ENCODE assay signal across 12 cellular contexts in the genomic region with DNA sequence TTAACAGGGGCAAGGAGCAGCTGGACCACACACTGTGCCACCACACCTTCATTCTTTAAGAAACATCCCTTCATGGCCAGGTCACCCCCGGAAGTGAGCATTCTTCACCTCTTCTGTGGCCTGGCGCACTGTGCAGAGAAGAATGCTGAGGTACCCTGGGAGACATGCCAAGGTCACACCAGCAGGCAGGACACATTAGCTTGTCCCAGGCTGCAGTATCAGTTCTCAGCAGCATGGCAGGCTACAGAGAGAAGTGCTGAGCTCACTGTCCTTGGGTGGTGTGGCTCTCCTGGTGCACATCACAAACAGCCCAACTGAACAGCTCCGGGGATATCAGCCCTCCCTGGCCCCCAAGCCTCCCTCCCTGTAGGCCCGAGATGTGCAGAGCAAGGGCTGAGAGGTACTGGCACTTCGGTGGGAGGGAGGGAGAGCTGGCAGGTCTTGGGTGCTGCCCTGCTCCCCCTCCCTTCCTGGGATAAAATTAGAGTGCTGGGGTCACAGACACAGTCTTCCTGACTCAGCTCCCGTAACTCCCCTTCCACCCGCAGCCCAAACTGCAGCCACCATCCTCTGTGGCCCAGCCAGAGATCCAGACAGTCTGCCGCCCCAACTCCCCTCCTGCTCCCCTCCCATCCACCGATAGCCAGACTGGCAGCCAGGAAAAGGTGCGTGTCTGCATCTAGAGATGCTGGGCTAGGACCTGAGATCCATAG. TPM values are rescaled to one million over a fixed set of nuclear protein-coding genes. Genes with fewer than 3 reads are reported as not detected.
A peak's percentile ranks its signal among the peaks of the same experiment; 100 is the strongest.
DNase-seq lines count a peak whose midpoint lies in the region; ATAC-seq and TF ChIP-seq lines count a peak whose summit lies in the region.
"Had no signal": no experiment of that assay in that cellular context is flagged by ENCODE, and none has a peak within 500 bp of the region (broad histone marks: within the 10 kb centered on the region; RNA-seq: fewer than 3 reads in every experiment).

No MANE protein-coding gene starts in this region.

- no peak for TF ChIP-seq POLR2A in vagina (IDR thresholded peaks at IDR 0.05)

- H3K9me3 ChIP-seq in heart right ventricle (no peaks in the 10 kb centered on the region), vagina (no peaks in the 10 kb centered on the region)

- H3K4me3 Mint-ChIP-seq in activated CD8-positive, alpha-beta memory T cell treated with anti-CD3 and anti-CD28 coated beads, Interleukin-2, amount 10 ng/mL, durations not matched to agents 7 days and 5 days: no peak overlapping the region
- peak overlapping the region; percentile 83 to 85 for H3K4me3 Mint-ChIP-seq in stimulated activated naive B cell treated with anti-CD40 and anti-IgM and Interleukin-4, amounts not matched to agents 10 μg/mL and 1 μg/mL and 100 μg/mL, for 72 hours
- H3K4me3 Mint-ChIP-seq: T-cell had no signal

- CTCF ChIA-PET in activated CD8-positive, alpha-beta memory T cell treated with anti-CD3 and anti-CD28 coated beads, Interleukin-2, amount 10 ng/mL, durations not matched to agents 7 days and 5 days (lab: Charles Lee): interaction anchor here (1.1 to 2.4 kb wide), 5 partner anchors 9 to 38 kb away, joined by 3 to 13 read pairs (median 7); no protein-coding TSS in a partner anchor
- CTCF ChIA-PET in RWPE1 (lab: Yijun Ruan, JAX): interaction anchor here (0.8 kb wide), 1 partner anchor 99 kb away, joined by 3 read pairs; no protein-coding TSS in a partner anchor

- peaks cover 0 to 59% (median 35%) of the 10 kb centered on the region in 9 donors for H3K4me1 ChIP-seq in heart right ventricle
- peaks cover 6% of the 10 kb centered on the region for H3K4me1 ChIP-seq in vagina

- no peaks in the 10 kb centered on the region for H3K9me3 Mint-ChIP-seq in activated CD8-positive, alpha-beta memory T cell treated with anti-CD3 and anti-CD28 coated beads, Interleukin-2, amount 10 ng/mL, durations not matched to agents 7 days and 5 days (ENCODE audit: low read depth)
- no peaks in the 10 kb centered on the region for H3K9me3 Mint-ChIP-seq in stimulated activated naive B cell treated with anti-CD40 and anti-IgM and Interleukin-4, amounts not matched to agents 10 μg/mL and 1 μg/mL and 100 μg/mL, for 72 hours
- H3K9me3 Mint-ChIP-seq: T-cell had no signal

- peak; percentile 54 for DNase-seq in activated CD8-positive, alpha-beta memory T cell treated with anti-CD3 and anti-CD28 coated beads, Interleukin-2, amount 10 ng/mL, durations not matched to agents 7 days and 5 days
- DNase-seq in activated CD8-positive, alpha-beta memory T cell treated with anti-CD3 and anti-CD28 coated beads, Interleukin-2, amount 50 U/mL, for 48 hours: no peak
- no peak for DNase-seq in RWPE1 (ENCODE audit: low spot score)
- peak in 1 of 2 donors; percentile 30 for DNase-seq in heart right ventricle
- no peak for DNase-seq in stimulated activated naive B cell treated with anti-CD40 and anti-IgM and Interleukin-4, amounts not matched to agents 10 μg/mL and 1 μg/mL and 100 μg/mL, for 72 hours
- DNase-seq in NOMO-1 treated with dmso at 0.1 percent for 144 hours (lab: John Stamatoyannopoulos, UW; ENCODE audit: unreplicated experiment): no peak
- no peak for DNase-seq in vagina (ENCODE audit: extremely low spot score in 2 of 2)
- DNase-seq: NCI-H1417; stimulated activated naive CD4-positive, alpha-beta T cell; T-cell had no signal

- H3K27ac ChIP-seq in RWPE1 (peak overlapping the region; percentile 25), heart right ventricle (peak overlapping the region in 1 of 10 donors; percentile 28), vagina (no peak overlapping the region)

- H3K36me3 ChIP-seq in heart right ventricle (peaks cover 0 to 5% (median 0%) of the 10 kb centered on the region in 9 donors), vagina (no peaks in the 10 kb centered on the region)

- WGBS in heart right ventricle, 2 donors: 48 to 61% methylated on average over 10 of the region's 10 CpGs

- TF ChIP-seq CTCF in RWPE1 (conservative IDR thresholded peaks at IDR 0.05; ENCODE audit: low read depth): no peak
- TF ChIP-seq CTCF in heart right ventricle (IDR thresholded peaks at IDR 0.05): no peak
- no peak for TF ChIP-seq CTCF in vagina (IDR thresholded peaks at IDR 0.05)

- peak; percentile 74 for ATAC-seq in activated CD8-positive, alpha-beta memory T cell treated with anti-CD3 and anti-CD28 coated beads, Interleukin-2, amount 10 ng/mL, durations not matched to agents 7 days and 5 days
- ATAC-seq in heart right ventricle: peak in 6 of 8 donors; percentile 24 to 72 (median 44)
- peak in 1 of 2 donors; percentile 14 for ATAC-seq in stimulated activated naive B cell treated with anti-CD40 and anti-IgM and Interleukin-4, amounts not matched to agents 10 μg/mL and 1 μg/mL and 100 μg/mL, for 72 hours (replicated peaks)
- no peak for ATAC-seq in HG02623 (IDR thresholded peaks at IDR 0.05; ENCODE audit: unreplicated experiment)
- ATAC-seq: T-cell had no signal

- POLR2A ChIA-PET in RWPE1 (lab: Yijun Ruan, JAX; ENCODE audit: low non-redundant PET): no interaction called here

- H3K4me3 ChIP-seq in heart right ventricle: no peak overlapping the region
- H3K4me3 ChIP-seq in vagina: no peak overlapping the region

- no peaks in the 10 kb centered on the region for H3K27me3 Mint-ChIP-seq in activated CD8-positive, alpha-beta memory T cell treated with anti-CD3 and anti-CD28 coated beads, Interleukin-2, amount 10 ng/mL, durations not matched to agents 7 days and 5 days
- H3K27me3 Mint-ChIP-seq in stimulated activated naive B cell treated with anti-CD40 and anti-IgM and Interleukin-4, amounts not matched to agents 10 μg/mL and 1 μg/mL and 100 μg/mL, for 72 hours: no peaks in the 10 kb centered on the region
- H3K27me3 Mint-ChIP-seq: T-cell had no signal

- peaks cover 60% of the 10 kb centered on the region for H3K4me1 Mint-ChIP-seq in activated CD8-positive, alpha-beta memory T cell treated with anti-CD3 and anti-CD28 coated beads, Interleukin-2, amount 10 ng/mL, durations not matched to agents 7 days and 5 days
- peaks cover 86 to 100% of the 10 kb centered on the region in 2 donors for H3K4me1 Mint-ChIP-seq in stimulated activated naive B cell treated with anti-CD40 and anti-IgM and Interleukin-4, amounts not matched to agents 10 μg/mL and 1 μg/mL and 100 μg/mL, for 72 hours

- peaks cover 8% of the 10 kb centered on the region for H3K36me3 Mint-ChIP-seq in activated CD8-positive, alpha-beta memory T cell treated with anti-CD3 and anti-CD28 coated beads, Interleukin-2, amount 10 ng/mL, durations not matched to agents 7 days and 5 days
- peaks cover 85 to 92% of the 10 kb centered on the region in 2 donors for H3K36me3 Mint-ChIP-seq in stimulated activated naive B cell treated with anti-CD40 and anti-IgM and Interleukin-4, amounts not matched to agents 10 μg/mL and 1 μg/mL and 100 μg/mL, for 72 hours

- H3K27me3 ChIP-seq in heart right ventricle: no peaks in the 10 kb centered on the region
- no peaks in the 10 kb centered on the region for H3K27me3 ChIP-seq in vagina

- intact Hi-C loops in heart right ventricle (cut with DNase I): no loop called here
- intact Hi-C loops in vagina (cut with DNase I): no loop called here

- H3K27ac Mint-ChIP-seq in activated CD8-positive, alpha-beta memory T cell treated with anti-CD3 and anti-CD28 coated beads, Interleukin-2, amount 10 ng/mL, durations not matched to agents 7 days and 5 days: peak overlapping the region; percentile 81
- H3K27ac Mint-ChIP-seq in stimulated activated naive B cell treated with anti-CD40 and anti-IgM and Interleukin-4, amounts not matched to agents 10 μg/mL and 1 μg/mL and 100 μg/mL, for 72 hours: peak overlapping the region; percentile 93

RNA-seq across cellular contexts. Expression of a gene that starts 13.4 kb away (rescaled TPM):
- total RNA-seq in activated CD8-positive, alpha-beta memory T cell treated with anti-CD3 and anti-CD28 coated beads, Interleukin-2, amount 10 ng/mL, durations not matched to agents 7 days and 5 days: 10 to 100 TPM; 26.4 to 32.9 TPM
- 1 to 10 TPM in 8 of 10 donors, under 1 TPM in 2; 0.61 to 5.1 (median 1.8) TPM for total RNA-seq in heart right ventricle
- under 1 TPM; 0.59 to 0.99 TPM for polyA plus RNA-seq in heart right ventricle
- total RNA-seq in vagina: 3.9 TPM

RNA-seq across cellular contexts. Expression of a gene that starts 40.6 kb away (rescaled TPM):
- total RNA-seq in activated CD8-positive, alpha-beta memory T cell treated with anti-CD3 and anti-CD28 coated beads, Interleukin-2, amount 10 ng/mL, durations not matched to agents 7 days and 5 days: 10 to 100 TPM; 55.9 to 60.9 TPM
- 10 to 100 TPM; 49.1 to 56.6 (median 52.7) TPM for total RNA-seq in heart right ventricle
- polyA plus RNA-seq in heart right ventricle: 10 to 100 TPM; 47.0 to 51.7 TPM
- total RNA-seq in vagina: 39.8 TPM

RNA-seq across cellular contexts. Expression of a gene that starts 52.9 kb away (rescaled TPM):
- under 1 TPM in 1 of 2 experiments, not detected in 1; 0.55 TPM for total RNA-seq in activated CD8-positive, alpha-beta memory T cell treated with anti-CD3 and anti-CD28 coated beads, Interleukin-2, amount 10 ng/mL, durations not matched to agents 7 days and 5 days
- total RNA-seq in heart right ventricle (1 to 10 TPM in 8 of 10 donors, under 1 TPM in 2; 0.60 to 3.6 (median 2.2) TPM), vagina (8.8 TPM)
- polyA plus RNA-seq in heart right ventricle: under 1 TPM; 0.06 to 0.44 TPM
- total RNA-seq: pulmonary artery endothelial cell had no signal
